23 cellular contexts compared by ENCODE assay signal in genomic region chr6:106763361-106763760, GRCh38.
"Had no signal": no experiment of that assay in that cellular context is flagged by ENCODE, and none has a peak within 500 bp of the region (broad histone marks: within the 10 kb centered on the region; RNA-seq: fewer than 3 reads in every experiment).

No MANE protein-coding gene starts in this region.

- DNase-seq: activated CD4-positive, alpha-beta T cell treated with anti-CD3 and anti-CD28 coated beads for 48 hours; activated CD4-positive, alpha-beta T cell treated with anti-CD3 and anti-CD28 coated beads, Interleukin-2, amount 50 U/mL, for 48 hours; activated CD4-positive, CD25-positive, alpha-beta regulatory T cell treated with anti-CD3 and anti-CD28 coated beads, Interleukin-2, amount 50 U/mL, for 72 hours; activated CD8-positive, alpha-beta memory T cell treated with anti-CD3 and anti-CD28 coated beads, Interleukin-2, amount 10 ng/mL, durations not matched to agents 7 days and 5 days; activated effector memory CD4-positive, alpha-beta T cell treated with Interleukin-2 at 50 U/mL for 16 hours; activated naive CD4-positive, alpha-beta T cell; activated T-cell treated with anti-CD3 and anti-CD28 coated beads, Interleukin-2, amount 50 U/mL, for 24 hours; aorta; MG63; NCI-H1105; NCI-H1436; NCI-H187; NCI-H2081; NCI-H510A treated with DMSO at 0.1 percent for 48 hours; NK-92 treated with Interleukin-12 subunit alpha and Interleukin-12 subunit beta, amount 100 ng/mL, for 24 hours; PC-3; SHP77 treated with DMSO at 0.1 percent for 48 hours; T-helper 17 cell; T1000 had no signal

- H3K27ac ChIP-seq: cardiac muscle cell had no signal

- H3K27me3 Mint-ChIP-seq: activated naive CD4-positive, alpha-beta T cell treated with anti-CD3 and anti-CD28 coated beads, Interleukin-2, amount 50 U/mL, for 24 hours had no signal

- H3K4me1 Mint-ChIP-seq: activated CD8-positive, alpha-beta memory T cell treated with anti-CD3 and anti-CD28 coated beads, Interleukin-2, amount 10 ng/mL, durations not matched to agents 7 days and 5 days; activated naive CD4-positive, alpha-beta T cell treated with anti-CD3 and anti-CD28 coated beads, Interleukin-2, amount 50 U/mL, for 24 hours; T-helper 17 cell; WTC11 had no signal

- H3K27ac Mint-ChIP-seq: activated CD8-positive, alpha-beta memory T cell treated with anti-CD3 and anti-CD28 coated beads, Interleukin-2, amount 10 ng/mL, durations not matched to agents 7 days and 5 days; activated naive CD4-positive, alpha-beta T cell treated with anti-CD3 and anti-CD28 coated beads, Interleukin-2, amount 50 U/mL, for 24 hours; activated T-cell treated with anti-CD3 and anti-CD28 coated beads, Interleukin-2, amount 50 U/mL, for 24 hours; activated T-helper 1 cell treated with anti-CD3 and anti-CD28 coated beads, Interleukin-12 subunit alpha, Interleukin-12 subunit beta, Interleukin-2, Interleukin-4 antibody, amounts not matched to agents 30 ng/mL and 10 ng/mL and 1 ng/mL, durations not matched to agents 14 hours and 24 hours and 36 hours; T-helper 17 cell; WTC11 had no signal

- ATAC-seq: activated CD8-positive, alpha-beta memory T cell treated with anti-CD3 and anti-CD28 coated beads, Interleukin-2, amount 10 ng/mL, durations not matched to agents 7 days and 5 days; PC-3; T-helper 17 cell; WTC11 had no signal

- H3K36me3 ChIP-seq: cardiac muscle cell, MG63 had no signal

- H3K27me3 ChIP-seq: cardiac muscle cell, MG63 had no signal

- H3K4me3 ChIP-seq: cardiac muscle cell, MG63 had no signal

- H3K4me3 Mint-ChIP-seq: activated CD8-positive, alpha-beta memory T cell treated with anti-CD3 and anti-CD28 coated beads, Interleukin-2, amount 10 ng/mL, durations not matched to agents 7 days and 5 days; activated naive CD4-positive, alpha-beta T cell treated with anti-CD3 and anti-CD28 coated beads, Interleukin-2, amount 50 U/mL, for 24 hours; activated T-cell treated with anti-CD3 and anti-CD28 coated beads, Interleukin-2, amount 50 U/mL, for 24 hours; activated T-helper 1 cell treated with anti-CD3 and anti-CD28 coated beads, Interleukin-12 subunit alpha, Interleukin-12 subunit beta, Interleukin-2, Interleukin-4 antibody, amounts not matched to agents 30 ng/mL and 10 ng/mL and 1 ng/mL, durations not matched to agents 14 hours and 24 hours and 36 hours; T-helper 17 cell; WTC11 had no signal

- H3K9me3 Mint-ChIP-seq: activated T-helper 1 cell treated with anti-CD3 and anti-CD28 coated beads, Interleukin-12 subunit alpha, Interleukin-12 subunit beta, Interleukin-2, Interleukin-4 antibody, amounts not matched to agents 30 ng/mL and 10 ng/mL and 1 ng/mL, durations not matched to agents 14 hours and 24 hours and 36 hours had no signal

- H3K36me3 Mint-ChIP-seq: activated CD8-positive, alpha-beta memory T cell treated with anti-CD3 and anti-CD28 coated beads, Interleukin-2, amount 10 ng/mL, durations not matched to agents 7 days and 5 days; activated naive CD4-positive, alpha-beta T cell treated with anti-CD3 and anti-CD28 coated beads, Interleukin-2, amount 50 U/mL, for 24 hours had no signal

- H3K9me3 ChIP-seq: MG63 had no signal
